ENCODE assay signal across 10 cellular contexts in the genomic region with DNA sequence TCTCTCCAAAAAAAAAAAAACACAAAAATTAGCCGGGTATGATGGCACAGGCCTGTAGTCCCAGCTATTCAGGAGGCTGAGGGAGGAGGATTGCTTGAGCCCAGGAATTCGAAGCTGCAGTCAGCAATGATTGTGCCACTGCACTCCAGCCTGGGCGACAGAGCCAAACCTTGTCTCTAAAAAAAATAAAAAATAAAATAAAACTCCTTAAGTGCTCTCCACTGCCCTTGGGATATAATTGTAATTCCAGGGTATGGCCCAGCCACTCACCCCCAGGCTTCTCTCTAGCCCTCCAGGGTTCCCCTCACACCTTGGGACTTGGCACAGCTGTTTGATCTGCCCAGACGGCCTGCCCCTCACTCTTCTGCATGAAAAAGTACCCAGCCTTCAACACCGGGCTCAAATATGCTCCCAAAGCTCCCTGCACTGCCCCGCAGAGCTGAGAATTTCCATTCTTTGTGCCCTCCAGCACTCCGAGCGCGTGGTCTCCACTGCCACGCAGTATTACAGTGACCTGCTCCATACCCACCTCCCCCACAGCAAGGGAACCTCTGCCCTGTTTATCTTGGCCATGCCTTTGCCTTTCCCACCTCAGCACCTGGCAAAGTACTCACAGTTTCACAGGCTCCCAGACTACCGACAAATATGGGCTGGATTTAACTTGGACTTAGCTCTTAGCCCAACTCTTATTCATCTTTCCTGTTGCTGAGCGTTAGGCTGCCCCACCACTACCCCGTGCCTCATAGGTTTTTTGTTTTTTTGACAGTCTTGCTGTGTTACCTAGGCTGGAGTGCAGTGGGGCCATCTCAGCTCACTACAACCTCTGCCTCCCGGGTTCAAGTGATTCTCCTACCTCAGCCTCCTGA. TPM values are rescaled to one million over a fixed set of nuclear protein-coding genes. Genes with fewer than 3 reads are reported as not detected.
DNase-seq lines count a peak whose midpoint lies in the region; ATAC-seq, FAIRE-seq and TF ChIP-seq lines count a peak whose summit lies in the region.
"Had no signal": no experiment of that assay in that cellular context is flagged by ENCODE, and none has a peak within 500 bp of the region (broad histone marks: within the 10 kb centered on the region; RNA-seq: fewer than 3 reads in every experiment).

No MANE protein-coding gene starts in this region.

- H2AFZ ChIP-seq in endothelial cell of umbilical vein (ENCODE audit: low read depth, low read length): peak overlapping the region; percentile 2

- H3K9me3 ChIP-seq in Peyer's patch (no peaks in the 10 kb centered on the region), endothelial cell of umbilical vein (replicated peaks; ENCODE audit: control insufficient read depth, insufficient read depth, low read length) (no peaks in the 10 kb centered on the region), prostate gland (no peaks in the 10 kb centered on the region)

- H3K27ac ChIP-seq in Peyer's patch: peak overlapping the region in 3 of 4 donors; percentile 2 to 100 (median 93)
- no peak overlapping the region for H3K27ac ChIP-seq in endothelial cell of umbilical vein (ENCODE audit: insufficient read depth, low read depth, low read length)
- peak overlapping the region; percentile 69 to 96 for H3K27ac ChIP-seq in prostate gland

- BruUV-seq in endothelial cell of umbilical vein (replicated peaks; lab: Mats Ljungman, UMichigan): no TSS peak

- no peak overlapping the region for H3K4me2 ChIP-seq in endothelial cell of umbilical vein (ENCODE audit: insufficient read depth, low read length)

- peak in 1 of 2 donors; percentile 52 for TF ChIP-seq POLR2A in Peyer's patch (IDR thresholded peaks at IDR 0.05)
- TF ChIP-seq POLR2A in endothelial cell of umbilical vein (IDR thresholded peaks at IDR 0.05; ENCODE audit: low read depth, low read length): no peak
- TF ChIP-seq POLR2A in prostate gland (IDR thresholded peaks at IDR 0.05): no peak

- no peaks in the 10 kb centered on the region for H3K27me3 ChIP-seq in Peyer's patch
- H3K27me3 ChIP-seq in endothelial cell of umbilical vein (ENCODE audit: control insufficient read depth in 2 of 2, insufficient read depth in 2 of 2, low read length in 2 of 2): no peaks in the 10 kb centered on the region
- H3K27me3 ChIP-seq in prostate gland (replicated peaks; ENCODE audit: insufficient read depth): no peaks in the 10 kb centered on the region

- H3K9me1 ChIP-seq in endothelial cell of umbilical vein (replicated peaks; ENCODE audit: control insufficient read depth, extremely low read depth, insufficient read depth, low read length): no peaks in the 10 kb centered on the region

- H3K79me2 ChIP-seq in endothelial cell of umbilical vein (ENCODE audit: control insufficient read depth, insufficient read depth, low read length): no peaks in the 10 kb centered on the region

- DNase-seq in DMS79 (lab: John Stamatoyannopoulos, UW) (peak; percentile 41), Peyer's patch (peak in 1 of 3 donors; percentile 68), endothelial cell of umbilical vein (ENCODE audit: low read depth, low spot score) (peak; percentile 72), prostate gland (ENCODE audit: low spot score) (peak; percentile 60), iPS-NIHi7 (ENCODE audit: extremely low spot score) (no peak)
- DNase-seq: KG1; NK-92 treated with Interleukin-12 subunit alpha and Interleukin-12 subunit beta, amount 100 ng/mL, for 24 hours had no signal

- H4K20me1 ChIP-seq in endothelial cell of umbilical vein (replicated peaks; ENCODE audit: control insufficient read depth, extremely low read depth, insufficient read depth, low read length): no peaks in the 10 kb centered on the region

- no peak overlapping the region for H3K9ac ChIP-seq in endothelial cell of umbilical vein (replicated peaks; ENCODE audit: extremely low read depth, insufficient read depth, low read length)

- no peak for FAIRE-seq in endothelial cell of umbilical vein (lab: Jason Lieb, UNC)

- H3K4me1 ChIP-seq in Peyer's patch (peaks cover 16 to 74% (median 18%) of the 10 kb centered on the region in 4 donors), endothelial cell of umbilical vein (ENCODE audit: control insufficient read depth, extremely low read depth, insufficient read depth, low read length) (peaks cover 56% of the 10 kb centered on the region), prostate gland (replicated peaks) (peaks cover 33% of the 10 kb centered on the region)

- no peaks in the 10 kb centered on the region for H3K36me3 ChIP-seq in Peyer's patch
- no peaks in the 10 kb centered on the region for H3K36me3 ChIP-seq in endothelial cell of umbilical vein (ENCODE audit: control insufficient read depth in 2 of 2, extremely low read depth in 1 of 2, insufficient read depth in 2 of 2, low read length in 2 of 2)
- H3K36me3 ChIP-seq in prostate gland: no peaks in the 10 kb centered on the region

- H3K4me3 ChIP-seq in Peyer's patch: peak overlapping the region in 2 of 4 donors; percentile 22 to 26
- H3K4me3 ChIP-seq in endothelial cell of umbilical vein (replicated peaks in 1 of 3; ENCODE audit: insufficient read depth in 1 of 3, low read depth in 1 of 3, low read length in 3 of 3): no peak overlapping the region
- H3K4me3 ChIP-seq in prostate gland: no peak overlapping the region

- intact Hi-C loops in endothelial cell of umbilical vein (cut with micrococcal nuclease): no loop called here
- intact Hi-C loops in prostate gland (cut with DNase I): loop anchor here (5.0 kb wide), 1 partner anchor 158 kb away; the partner anchor contains the start of gene FADS1

- CTCF ChIA-PET in endothelial cell of umbilical vein (lab: Charles Lee): interaction anchor here (0.8 to 6.9 kb wide), 6 partner anchors 28 to 133 kb away, joined by 3 to 63 read pairs (median 3); no protein-coding TSS in a partner anchor

- 45% methylated on average over 14 of the region's 14 CpGs for WGBS in prostate gland

- ATAC-seq in HG03097 (IDR thresholded peaks at IDR 0.05; ENCODE audit: low FRiP score, unreplicated experiment) (no peak), GM21515 (IDR thresholded peaks at IDR 0.05; ENCODE audit: unreplicated experiment) (no peak), HG02981 (IDR thresholded peaks at IDR 0.05; ENCODE audit: unreplicated experiment) (no peak)

- TF ChIP-seq CTCF in Peyer's patch (IDR thresholded peaks at IDR 0.05) (no peak), endothelial cell of umbilical vein (IDR thresholded peaks at IDR 0.05; ENCODE audit: extremely low read depth in 1 of 2, insufficient read depth in 1 of 2, low read depth in 1 of 2, low read length in 2 of 2) (no peak), prostate gland (IDR thresholded peaks at IDR 0.05) (no peak)

- POLR2A ChIA-PET in endothelial cell of umbilical vein (lab: Charles Lee): interaction anchor here (1.1 to 1.4 kb wide), 2 partner anchors 7 to 10 kb away, joined by 4 read pairs; partner anchors contain the start of gene FTH1

- dilution Hi-C loops in endothelial cell of umbilical vein (cut with MboI; ENCODE audit: extremely low pct_ligation_motif_present, low sequenced_read_pairs): no loop called here

TF ChIP-seq in endothelial cell of umbilical vein, 7 proteins besides CTCF, POLR2A, EP300 and RAD21 (continues in another document):
- no peak for TF ChIP-seq POLR2AphosphoS5 (IDR thresholded peaks at IDR 0.05; ENCODE audit: insufficient read depth, low read depth, low read length)
- TF ChIP-seq FOS (IDR thresholded peaks at IDR 0.05; ENCODE audit: borderline replicate concordance, insufficient read depth, low read length): no peak
- no peak for TF ChIP-seq GATA2 (IDR thresholded peaks at IDR 0.05; ENCODE audit: insufficient read depth, insufficient read length, low read depth, low read length)
- no peak for TF ChIP-seq MAX (IDR thresholded peaks at IDR 0.05; ENCODE audit: insufficient read depth, insufficient read length)
- no peak for TF ChIP-seq MYC (IDR thresholded peaks at IDR 0.05; ENCODE audit: low read depth, low read length)

RNA-seq across cellular contexts. Expression of gene FTH1, which starts 7.6 kb away (rescaled TPM):
- total RNA-seq in Peyer's patch: 1,000 to 10,000 TPM; 3,399 to 5,471 (median 4,336) TPM
- total RNA-seq in endothelial cell of umbilical vein: 2,371 and 2,501 TPM in 2 replicates
- 1,123 and 1,177 TPM in 2 replicates for polyA plus RNA-seq in endothelial cell of umbilical vein
- 1,817 and 2,147 TPM in 2 replicates for polyA plus RNA-seq in endothelial cell of umbilical vein (2011; cell fraction: cytosol; rRNA removed)
- 551 and 657 TPM in 2 replicates for polyA plus RNA-seq in endothelial cell of umbilical vein (2011; cell fraction: nucleus; rRNA removed)
- 3,119 and 5,287 TPM in 2 replicates for polyA plus RNA-seq in endothelial cell of umbilical vein (2012)
- polyA minus RNA-seq in endothelial cell of umbilical vein: 640 and 676 TPM in 2 replicates
- polyA minus RNA-seq in endothelial cell of umbilical vein (2011; cell fraction: cytosol; rRNA and poly(A)+ RNA removed): 1,415 TPM
- 173 and 200 TPM in 2 replicates for polyA minus RNA-seq in endothelial cell of umbilical vein (2011; cell fraction: nucleus; rRNA and poly(A)+ RNA removed)
- total RNA-seq in prostate gland: 1,000 to 10,000 TPM; 1,344 to 1,560 TPM

RNA-seq across cellular contexts. Expression of gene BEST1, which starts 24.8 kb away (rescaled TPM):
- total RNA-seq in Peyer's patch: 1 to 10 TPM in 3 of 4 donors, under 1 TPM in 1; 0.47 to 4.1 (median 2.3) TPM
- total RNA-seq in endothelial cell of umbilical vein: 0.21 TPM in 1 of 2 replicates, not detected in the other
- 0.04 and 0.05 TPM in 2 replicates for polyA plus RNA-seq in endothelial cell of umbilical vein
- polyA plus RNA-seq in endothelial cell of umbilical vein (2011; cell fraction: cytosol; rRNA removed): 0.04 TPM in 1 of 2 replicates, not detected in the other
- 0.11 and 0.15 TPM in 2 replicates for polyA plus RNA-seq in endothelial cell of umbilical vein (2011; cell fraction: nucleus; rRNA removed)
- 0.52 and 0.83 TPM in 2 replicates for polyA plus RNA-seq in endothelial cell of umbilical vein (2012)
- 0.13 TPM in 1 of 2 replicates, not detected in the other for polyA minus RNA-seq in endothelial cell of umbilical vein
- 0.92 TPM for polyA minus RNA-seq in endothelial cell of umbilical vein (2011; cell fraction: cytosol; rRNA and poly(A)+ RNA removed)
- polyA minus RNA-seq in endothelial cell of umbilical vein (2011; cell fraction: nucleus; rRNA and poly(A)+ RNA removed): 0.24 TPM in 1 of 2 replicates, not detected in the other
- 10 to 100 TPM in 1 of 2 donors, 1 to 10 TPM in 1; 1.5 to 18.0 TPM for total RNA-seq in prostate gland

RNA-seq across cellular contexts. Expression of gene RAB3IL1, which starts 57.6 kb away (rescaled TPM):
- 10 to 100 TPM in 1 of 4 donors, 1 to 10 TPM in 3; 1.1 to 28.1 (median 5.7) TPM for total RNA-seq in Peyer's patch
- 1.2 and 3.6 TPM in 2 replicates for total RNA-seq in endothelial cell of umbilical vein
- 1.8 and 2.9 TPM in 2 replicates for polyA plus RNA-seq in endothelial cell of umbilical vein
- 0.88 and 1.4 TPM in 2 replicates for polyA plus RNA-seq in endothelial cell of umbilical vein (2011; cell fraction: cytosol; rRNA removed)
- polyA plus RNA-seq in endothelial cell of umbilical vein (2011; cell fraction: nucleus; rRNA removed): 2.1 TPM in 2 replicates
- 1.3 and 3.8 TPM in 2 replicates for polyA plus RNA-seq in endothelial cell of umbilical vein (2012)
- polyA minus RNA-seq in endothelial cell of umbilical vein: 0.89 and 0.90 TPM in 2 replicates
- 7.3 TPM for polyA minus RNA-seq in endothelial cell of umbilical vein (2011; cell fraction: cytosol; rRNA and poly(A)+ RNA removed)
- polyA minus RNA-seq in endothelial cell of umbilical vein (2011; cell fraction: nucleus; rRNA and poly(A)+ RNA removed): 0.58 and 0.72 TPM in 2 replicates
- total RNA-seq in prostate gland: 10 to 100 TPM in 1 of 2 donors, 1 to 10 TPM in 1; 3.5 to 53.0 TPM
